8 cellular contexts compared by ENCODE assay signal in the genomic region with DNA sequence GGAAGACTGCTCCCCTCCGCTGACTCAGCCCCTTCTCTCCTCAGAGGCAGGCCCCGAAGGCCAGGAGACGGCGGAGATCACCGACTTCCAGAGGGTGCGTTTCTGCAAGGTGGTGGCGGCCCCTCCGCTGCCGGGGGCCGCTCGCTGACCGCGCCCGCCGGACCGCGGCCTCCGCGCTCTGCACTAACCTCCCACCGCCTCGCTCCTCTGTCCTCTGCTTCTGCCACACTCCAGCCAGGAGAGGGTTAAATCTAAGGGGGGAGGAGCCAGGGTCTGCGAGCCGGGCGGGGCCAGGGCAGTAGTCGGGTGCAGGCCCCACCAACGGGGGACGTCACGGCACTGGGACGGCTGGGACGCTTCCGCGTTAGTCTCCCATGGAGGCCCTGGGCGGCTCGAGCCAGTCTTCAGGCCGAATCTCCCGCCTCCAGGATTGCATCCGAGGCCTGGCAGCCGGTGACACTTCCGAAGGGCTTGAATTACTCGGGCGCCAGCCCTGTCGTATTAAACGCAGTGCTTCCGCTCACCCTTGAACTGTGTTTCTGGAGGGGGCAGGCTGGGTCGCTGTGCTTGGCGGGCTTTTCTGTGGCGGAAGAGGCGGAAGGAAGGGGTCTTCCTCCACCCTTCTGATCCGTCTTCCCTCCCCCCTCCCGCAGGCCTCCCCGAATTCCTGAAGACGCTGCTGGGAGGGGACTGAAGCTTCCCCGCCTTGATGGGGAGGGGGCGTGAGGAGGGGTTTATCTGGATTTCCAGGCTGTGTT. TPM values are rescaled to one million over a fixed set of nuclear protein-coding genes. Genes with fewer than 3 reads are reported as not detected.
A peak's percentile ranks its signal among the peaks of the same experiment; 100 is the strongest.
DNase-seq lines count a peak whose midpoint lies in the region; FAIRE-seq and TF ChIP-seq lines count a peak whose summit lies in the region.

No MANE protein-coding gene starts in this region.

- in situ Hi-C loops in SK-MEL-5 (cut with HindIII; ENCODE audit: low pct_unique_long_range_greater_than_20kb, low sequenced_read_pairs): no loop called here

- no peaks in the 10 kb centered on the region for H3K9me3 Mint-ChIP-seq in activated naive CD4-positive, alpha-beta T cell treated with anti-CD3 and anti-CD28 coated beads, Interleukin-2, amount 10 ng/mL, durations not matched to agents 7 days and 5 days

- FAIRE-seq in H54 (lab: Jason Lieb, UNC): no peak

- H3K9me2 ChIP-seq in Loucy (replicated peaks; ENCODE audit: low read depth, low read length): no peaks in the 10 kb centered on the region

- no peaks in the 10 kb centered on the region for H3K27me3 Mint-ChIP-seq in activated naive CD4-positive, alpha-beta T cell treated with anti-CD3 and anti-CD28 coated beads, Interleukin-2, amount 10 ng/mL, durations not matched to agents 7 days and 5 days

- H3K4me1 ChIP-seq in Loucy (ENCODE audit: insufficient read depth, low read length, poor library complexity, severe bottlenecking) (peaks cover 15% of the 10 kb centered on the region), suprapubic skin (peaks cover 31% of the 10 kb centered on the region)

- DNase-seq in ELR (ENCODE audit: low read depth) (peak; percentile 92), H54 (ENCODE audit: insufficient read length, low spot score) (peak; percentile 85), SK-MEL-5 (ENCODE audit: low read depth, low spot score) (peak; percentile 88), germinal center (ENCODE audit: low spot score) (peak; percentile 91), occipital lobe (lab: John Stamatoyannopoulos, UW) (peak; percentile 85), suprapubic skin (ENCODE audit: low spot score in 2 of 2) (peak; percentile 97 to 98)
- peak; percentile 95 for DNase-seq in activated naive CD4-positive, alpha-beta T cell treated with anti-CD3 and anti-CD28 coated beads, Interleukin-2, amount 10 ng/mL, durations not matched to agents 7 days and 5 days

- peak overlapping the region; percentile 95 for H3K4me3 Mint-ChIP-seq in activated naive CD4-positive, alpha-beta T cell treated with anti-CD3 and anti-CD28 coated beads, Interleukin-2, amount 10 ng/mL, durations not matched to agents 7 days and 5 days

- TF ChIP-seq POLR2A in H54 (IDR thresholded peaks at IDR 0.05; ENCODE audit: low read depth, low read length): peak; percentile 35; the same call in 1 of the 2 replicates
- TF ChIP-seq POLR2A in suprapubic skin (IDR thresholded peaks at IDR 0.05): peak in 1 of 2 donors; percentile 82

- TF ChIP-seq CTCF in Loucy (conservative IDR thresholded peaks at IDR 0.05; ENCODE audit: low read length) (no peak), suprapubic skin (IDR thresholded peaks at IDR 0.05) (no peak)

- H3K4me1 Mint-ChIP-seq in activated naive CD4-positive, alpha-beta T cell treated with anti-CD3 and anti-CD28 coated beads, Interleukin-2, amount 10 ng/mL, durations not matched to agents 7 days and 5 days: peaks cover 31% of the 10 kb centered on the region

- peaks cover 31% of the 10 kb centered on the region for H3K36me3 Mint-ChIP-seq in activated naive CD4-positive, alpha-beta T cell treated with anti-CD3 and anti-CD28 coated beads, Interleukin-2, amount 10 ng/mL, durations not matched to agents 7 days and 5 days

- H3K4me2 ChIP-seq in Loucy (ENCODE audit: low read depth, low read length, poor library complexity, severe bottlenecking): peak overlapping the region; percentile 97

- TF ChIP-seq EP300 in suprapubic skin (IDR thresholded peaks at IDR 0.05): no peak

- H3K27ac Mint-ChIP-seq in activated naive CD4-positive, alpha-beta T cell treated with anti-CD3 and anti-CD28 coated beads, Interleukin-2, amount 10 ng/mL, durations not matched to agents 7 days and 5 days: peak overlapping the region; percentile 99

- H2AFZ ChIP-seq in Loucy (ENCODE audit: low read length): peak overlapping the region; percentile 76

- H3K9ac ChIP-seq in Loucy (ENCODE audit: low read depth, low read length, poor library complexity, severe bottlenecking): peak overlapping the region; percentile 99

- H4K20me1 ChIP-seq in Loucy (ENCODE audit: insufficient read depth, low read length, poor library complexity, severe bottlenecking): peaks cover 13% of the 10 kb centered on the region

- CTCF ChIA-PET in activated naive CD4-positive, alpha-beta T cell treated with anti-CD3 and anti-CD28 coated beads, Interleukin-2, amount 10 ng/mL, durations not matched to agents 7 days and 5 days (lab: Charles Lee): interaction anchor here (1.3 to 1.4 kb wide), 2 partner anchors 11 to 17 kb away, joined by 4 to 5 read pairs; a partner anchor contains a TSS

- H3K9me3 ChIP-seq in Loucy (ENCODE audit: insufficient read depth, low read depth, low read length): no peaks in the 10 kb centered on the region
- H3K9me3 ChIP-seq in suprapubic skin: no peaks in the 10 kb centered on the region

- peak overlapping the region; percentile 96 for H3K27ac ChIP-seq in suprapubic skin

- H3F3A ChIP-seq in Loucy (ENCODE audit: low read depth): 0 out of 2 replicates have a peak, but pooled peaks cover 4% of the 10 kb centered on the region

- H3K4me3 ChIP-seq in Loucy (ENCODE audit: low read length, poor library complexity, severe bottlenecking) (peak overlapping the region; percentile 98), suprapubic skin (peak overlapping the region; percentile 64)

- under 1% methylated on average over 17 of the region's 54 CpGs for WGBS in suprapubic skin

- peaks cover 6% of the 10 kb centered on the region; the same call in 1 of the 2 replicates for H3K79me2 ChIP-seq in Loucy (ENCODE audit: insufficient read depth, low read length)

- H3K27me3 ChIP-seq in Loucy (ENCODE audit: insufficient read depth, low read length, poor library complexity, severe bottlenecking) (no peaks in the 10 kb centered on the region), suprapubic skin (no peaks in the 10 kb centered on the region)

- H3K36me3 ChIP-seq in Loucy (ENCODE audit: insufficient read depth, low read length) (peaks cover 4% of the 10 kb centered on the region; the same call in 1 of the 2 replicates), suprapubic skin (peaks cover 24% of the 10 kb centered on the region)

RNA-seq across cellular contexts. Expression of a gene that starts 1.2 kb away (rescaled TPM):
- total RNA-seq in SK-MEL-5 (2014; rRNA removed; shearing (Covaris generic)): 0.45 and 0.69 TPM in 2 replicates
- 3.3 and 4.6 TPM in 2 replicates for polyA plus RNA-seq in SK-MEL-5 (2015; cell fraction: cytosol; rRNA removed)
- 3.8 and 5.5 TPM in 2 replicates for polyA plus RNA-seq in SK-MEL-5 (2015; cell fraction: nucleus; rRNA removed)
- total RNA-seq in occipital lobe (2.3 TPM), suprapubic skin (10 to 100 TPM in 2 of 4 donors, 1 to 10 TPM in 2; 6.6 to 13.5 (median 10.6) TPM)

RNA-seq across cellular contexts. Expression of a gene that starts 17.2 kb away (rescaled TPM):
- total RNA-seq in SK-MEL-5 (2014; rRNA removed; shearing (Covaris generic)): 2.5 and 5.0 TPM in 2 replicates
- polyA plus RNA-seq in SK-MEL-5 (2015; cell fraction: cytosol; rRNA removed): 18.6 and 21.6 TPM in 2 replicates
- 13.3 and 17.2 TPM in 2 replicates for polyA plus RNA-seq in SK-MEL-5 (2015; cell fraction: nucleus; rRNA removed)
- 2.8 TPM for total RNA-seq in occipital lobe
- total RNA-seq in suprapubic skin: 10 to 100 TPM; 24.6 to 33.2 (median 27.4) TPM

RNA-seq across cellular contexts. Expression of a gene that starts 36.2 kb away (rescaled TPM):
- 0.16 TPM in 1 of 2 replicates, not detected in the other for total RNA-seq in SK-MEL-5 (2014; rRNA removed; shearing (Covaris generic))
- polyA plus RNA-seq in SK-MEL-5 (2015; cell fraction: cytosol; rRNA removed): 0.11 and 0.52 TPM in 2 replicates
- 0.92 and 1.4 TPM in 2 replicates for polyA plus RNA-seq in SK-MEL-5 (2015; cell fraction: nucleus; rRNA removed)
- total RNA-seq in occipital lobe: 0.16 TPM
- total RNA-seq in suprapubic skin: 1 to 10 TPM; 1.2 to 2.4 (median 1.5) TPM

RNA-seq across cellular contexts. Expression of a gene that starts 42.5 kb away (rescaled TPM):
- total RNA-seq in SK-MEL-5 (2014; rRNA removed; shearing (Covaris generic)): 45.9 and 51.2 TPM in 2 replicates
- 53.3 and 59.6 TPM in 2 replicates for polyA plus RNA-seq in SK-MEL-5 (2015; cell fraction: cytosol; rRNA removed)
- 36.2 and 77.9 TPM in 2 replicates for polyA plus RNA-seq in SK-MEL-5 (2015; cell fraction: nucleus; rRNA removed)
- total RNA-seq in occipital lobe (13.4 TPM), suprapubic skin (10 to 100 TPM in 2 of 4 donors, 1 to 10 TPM in 2; 5.6 to 13.6 (median 9.7) TPM)

RNA-seq across cellular contexts. Expression of a gene that starts 58.5 kb away (rescaled TPM):
- not detected in 2 replicates for total RNA-seq in SK-MEL-5 (2014; rRNA removed; shearing (Covaris generic))
- polyA plus RNA-seq in SK-MEL-5 (2015; cell fraction: cytosol; rRNA removed): not detected in 2 replicates
- polyA plus RNA-seq in SK-MEL-5 (2015; cell fraction: nucleus; rRNA removed): not detected in 2 replicates
- total RNA-seq in occipital lobe (0.31 TPM), suprapubic skin (1 to 10 TPM in 2 of 4 donors, under 1 TPM in 2; 0.68 to 3.1 (median 1.5) TPM)

Comparison
In these comparisons a context has a peak if more than half of its experiments do, and no peak if none do; other contexts are left out.
1. Peak in every context shown above with its lines: DNase-seq, H3K4me3 ChIP-seq and H3K27ac ChIP-seq.